Comparison of ENCODE assay signal across 8 cellular contexts in the genomic region with DNA sequence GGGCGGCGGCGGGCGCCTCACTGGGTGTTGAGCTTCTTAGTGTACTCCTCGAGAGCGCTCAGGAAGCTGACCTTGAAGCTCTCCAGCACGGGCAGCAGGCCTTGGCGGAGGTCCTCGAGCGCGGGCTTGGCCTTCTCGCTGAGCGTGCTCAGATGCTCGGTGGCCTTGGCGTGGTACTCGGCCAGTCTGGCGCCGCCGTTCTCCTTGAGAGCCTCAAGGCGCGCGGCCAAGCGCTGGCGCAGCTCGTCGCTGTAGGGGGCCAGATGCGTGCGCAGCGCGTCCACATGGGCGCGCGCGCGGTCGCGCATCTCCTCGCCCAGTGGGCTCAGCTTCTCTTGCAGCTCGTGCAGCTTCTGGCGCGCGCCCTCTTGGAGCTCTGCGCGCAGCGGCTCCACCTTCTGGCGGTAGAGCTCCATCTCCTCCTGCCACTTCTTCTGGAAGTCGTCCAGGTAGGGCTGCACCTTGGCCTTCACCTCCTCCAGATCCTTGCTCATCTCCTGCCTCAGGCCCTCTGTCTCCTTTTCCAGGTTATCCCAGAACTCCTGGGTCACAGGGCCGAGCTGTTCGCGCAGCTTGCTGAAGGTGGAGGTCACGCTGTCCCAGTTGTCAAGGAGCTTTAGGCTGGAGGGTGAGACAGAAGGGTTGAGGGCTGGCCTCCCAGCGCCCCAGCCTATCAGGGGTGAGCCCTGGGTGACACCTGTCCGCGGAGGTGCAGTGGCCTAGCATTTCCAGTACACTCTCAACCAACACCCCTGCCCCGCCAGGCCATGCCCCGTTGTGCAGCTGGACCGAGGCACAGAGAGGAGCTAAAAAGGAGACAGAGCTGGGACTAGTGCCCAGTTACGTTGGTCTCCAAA. TPM values are rescaled to one million over a fixed set of nuclear protein-coding genes. Genes with fewer than 3 reads are reported as not detected.
DNase-seq lines count a peak whose midpoint lies in the region; ATAC-seq lines count a peak whose summit lies in the region.

No MANE protein-coding gene starts in this region.

- ATAC-seq in GM18907 (IDR thresholded peaks at IDR 0.05; ENCODE audit: unreplicated experiment) (peak; percentile 83), HG03159 (IDR thresholded peaks at IDR 0.05; ENCODE audit: unreplicated experiment) (peak; percentile 77), left colon (peak; percentile 88)

- H3K27ac ChIP-seq in cingulate gyrus (ENCODE audit: low read depth, low read length): peak overlapping the region; percentile 69

- peak; percentile 96 for DNase-seq in AG08396 (ENCODE audit: low spot score)
- peak; percentile 93 for DNase-seq in NCI-H226
- DNase-seq in activated CD4-positive, alpha-beta T cell treated with anti-CD3 and anti-CD28 coated beads for 4 hours: peak; percentile 73 to 75
- DNase-seq in left colon: peak; percentile 77 to 87
- DNase-seq in stimulated activated CD4-positive, alpha-beta T cell treated with anti-CD3 and anti-CD28 coated beads, Interleukin-1b, Interleukin-23, amount 100 ng/mL, for 4 hours (ENCODE audit: low read depth in 2 of 2): peak; percentile 63 to 68

- intact Hi-C loops in left colon (cut with DNase I, micrococcal nuclease): no loop called here

RNA-seq across cellular contexts. Expression of a gene that starts 1.4 kb away (rescaled TPM):
- not detected for total RNA-seq in left colon

RNA-seq across cellular contexts. Expression of a gene that starts 6.3 kb away (rescaled TPM):
- total RNA-seq in left colon: not detected

RNA-seq across cellular contexts. Expression of a gene that starts 12.9 kb away (rescaled TPM):
- total RNA-seq in left colon: not detected

RNA-seq across cellular contexts. Expression of a gene that starts 44.3 kb away (rescaled TPM):
- total RNA-seq in left colon: not detected

RNA-seq across cellular contexts. Expression of a gene that starts 48.2 kb away (rescaled TPM):
- 10 to 100 TPM; 28.4 to 30.9 TPM for total RNA-seq in left colon

Comparison
In these comparisons a context has a peak if more than half of its experiments do, and no peak if none do; other contexts are left out.
1. Peak in every context shown above with its lines: DNase-seq, ATAC-seq and H3K27ac ChIP-seq.